Comparison of ENCODE assay signal across 12 cellular contexts in genomic region chr2:66839551-66840320, GRCh38.
DNase-seq lines count a peak whose midpoint lies in the region; ATAC-seq, FAIRE-seq and TF ChIP-seq lines count a peak whose summit lies in the region.
"Had no signal": no experiment of that assay in that cellular context is flagged by ENCODE, and none has a peak within 500 bp of the region (broad histone marks: within the 10 kb centered on the region; RNA-seq: fewer than 3 reads in every experiment).

No MANE protein-coding gene starts in this region.

- H4K20me1 ChIP-seq in osteoblast (ENCODE audit: insufficient read depth, low read length), result no peaks in the 10 kb centered on the region

- FAIRE-seq in RCC 7860 (lab: Jason Lieb, UNC), result no peak

- DNase-seq in AG09309 (ENCODE audit: low read depth) (peak; percentile 97), RCC 7860 (ENCODE audit: low spot score) (peak; percentile 50), esophagus squamous epithelium (lab: John Stamatoyannopoulos, UW) (no peak), osteoblast (ENCODE audit: insufficient read length, low spot score, missing footprints) (no peak), posterior cingulate gyrus (no peak), GM20000 (ENCODE audit: low spot score) (no peak)
- DNase-seq: natural killer cell, NCI-H1048 had no signal

- H3K4me3 ChIP-seq in AG09309 (ENCODE audit: control insufficient read depth, low read depth, low read length) (no peak overlapping the region), esophagus squamous epithelium (no peak overlapping the region), osteoblast (ENCODE audit: insufficient read depth, low read length) (no peak overlapping the region)

- TF ChIP-seq CTCF in AG09309 (IDR thresholded peaks at IDR 0.05; ENCODE audit: control insufficient read depth, insufficient read depth, low read depth, low read length, missing control alignments) (no peak), esophagus squamous epithelium (IDR thresholded peaks at IDR 0.05) (no peak), osteoblast (IDR thresholded peaks at IDR 0.05; ENCODE audit: extremely low read depth, low read depth, low read length) (no peak), GM20000 (IDR thresholded peaks at IDR 0.05; ENCODE audit: extremely low read depth, missing control alignments) (no peak)

- ATAC-seq in GM18519 (IDR thresholded peaks at IDR 0.05; ENCODE audit: low FRiP score, unreplicated experiment) (no peak), HG03378 (IDR thresholded peaks at IDR 0.05; ENCODE audit: unreplicated experiment) (no peak)
- ATAC-seq: activated naive CD4-positive, alpha-beta T cell treated with anti-CD3 and anti-CD28 coated beads, Interleukin-2, amount 50 U/mL, for 72 hours; natural killer cell had no signal

- no peak for TF ChIP-seq POLR2A in esophagus squamous epithelium (IDR thresholded peaks at IDR 0.05)

- H3K27ac ChIP-seq in esophagus squamous epithelium (peak overlapping the region in 3 of 4 donors; percentile 39 to 58 (median 54)), osteoblast (ENCODE audit: low read depth, low read length) (peak overlapping the region; percentile 95)
- H3K27ac ChIP-seq: C4-2B had no signal

- intact Hi-C loops in esophagus squamous epithelium (cut with DNase I) (no loop called here), posterior cingulate gyrus (cut with DNase I) (no loop called here)

- H2AFZ ChIP-seq in osteoblast (ENCODE audit: low read length), result peak overlapping the region; percentile 18

- peak overlapping the region; percentile 65 for H3K4me2 ChIP-seq in osteoblast (ENCODE audit: insufficient read depth, low read length)

- H3K4me1 ChIP-seq in esophagus squamous epithelium (peaks cover 6 to 11% (median 7%) of the 10 kb centered on the region in 3 donors), osteoblast (ENCODE audit: insufficient read depth, low read length) (peaks cover 17% of the 10 kb centered on the region)

- no peaks in the 10 kb centered on the region for H3K9me3 ChIP-seq in esophagus squamous epithelium
- no peaks in the 10 kb centered on the region for H3K9me3 ChIP-seq in osteoblast (ENCODE audit: low read depth, low read length)

- WGBS in esophagus squamous epithelium, 2 donors, result 25 to 35% methylated on average over 4 of the region's 4 CpGs

- H3K36me3 ChIP-seq in esophagus squamous epithelium, result no peaks in the 10 kb centered on the region
- no peaks in the 10 kb centered on the region for H3K36me3 ChIP-seq in osteoblast (ENCODE audit: insufficient read depth, low read length)

- H3K27me3 ChIP-seq in esophagus squamous epithelium (no peaks in the 10 kb centered on the region), osteoblast (ENCODE audit: insufficient read depth, low read length) (no peaks in the 10 kb centered on the region)

- no peaks in the 10 kb centered on the region for H3K79me2 ChIP-seq in osteoblast (ENCODE audit: insufficient read depth, low read length)

Comparison
In these comparisons a context has a peak if more than half of its experiments do, and no peak if none do; other contexts are left out.
1. DNase-seq: peak in AG09309 (single experiment) and RCC 7860 (single experiment); none in esophagus squamous epithelium (single experiment), osteoblast (single experiment), posterior cingulate gyrus (0 of 10) and GM20000 (single experiment).